ENCODE assay signal across 8 cellular contexts in genomic region chr2:9630001-9630749, GRCh38. TPM values are rescaled to one million over a fixed set of nuclear protein-coding genes. Genes with fewer than 3 reads are reported as not detected.
A peak's percentile ranks its signal among the peaks of the same experiment; 100 is the strongest.
DNase-seq lines count a peak whose midpoint lies in the region; ATAC-seq, FAIRE-seq and TF ChIP-seq lines count a peak whose summit lies in the region.

No MANE protein-coding gene starts in this region.

- H3K36me3 ChIP-seq in endothelial cell of umbilical vein (ENCODE audit: control insufficient read depth in 2 of 2, extremely low read depth in 1 of 2, insufficient read depth in 2 of 2, low read length in 2 of 2): peaks cover 0 to 7% of the 10 kb centered on the region in 2 experiments

- peak overlapping the region; percentile 51 for H3K27ac ChIP-seq in endothelial cell of umbilical vein (ENCODE audit: insufficient read depth, low read depth, low read length)

- no TSS peak for BruUV-seq in endothelial cell of umbilical vein (replicated peaks; lab: Mats Ljungman, UMichigan)

- dilution Hi-C loops in endothelial cell of umbilical vein (cut with MboI; ENCODE audit: extremely low pct_ligation_motif_present, low sequenced_read_pairs): no loop called here

- peaks cover 22% of the 10 kb centered on the region for H3K4me1 ChIP-seq in endothelial cell of umbilical vein (ENCODE audit: control insufficient read depth, extremely low read depth, insufficient read depth, low read length)

- peak; percentile 50 for TF ChIP-seq POLR2A in endothelial cell of umbilical vein (IDR thresholded peaks at IDR 0.05; ENCODE audit: low read depth, low read length)

- peak overlapping the region; percentile 64 to 97 (median 89) for H3K4me3 ChIP-seq in endothelial cell of umbilical vein (replicated peaks in 1 of 3; ENCODE audit: insufficient read depth in 1 of 3, low read depth in 1 of 3, low read length in 3 of 3)

- H4K20me1 ChIP-seq in endothelial cell of umbilical vein (replicated peaks; ENCODE audit: control insufficient read depth, extremely low read depth, insufficient read depth, low read length): peaks cover 21% of the 10 kb centered on the region

- CTCF ChIA-PET in endothelial cell of umbilical vein (lab: Charles Lee): interaction anchor here (0.6 to 2.6 kb wide), 15 partner anchors 10 to 184 kb away, joined by 3 to 25 read pairs (median 3); no protein-coding TSS in a partner anchor

- intact Hi-C loops in endothelial cell of umbilical vein (cut with micrococcal nuclease): loop anchor here (2.0 to 10.0 kb wide), 2 partner anchors 207 to 415 kb away; partner anchors contain the start of genes CPSF3, ITGB1BP1 and KLF11

- TF ChIP-seq CTCF in endothelial cell of umbilical vein (IDR thresholded peaks at IDR 0.05; ENCODE audit: extremely low read depth in 1 of 2, insufficient read depth in 1 of 2, low read depth in 1 of 2, low read length in 2 of 2): no peak

- H2AFZ ChIP-seq in endothelial cell of umbilical vein (ENCODE audit: low read depth, low read length): no peak overlapping the region

- H3K9ac ChIP-seq in endothelial cell of umbilical vein (replicated peaks; ENCODE audit: extremely low read depth, insufficient read depth, low read length): peak overlapping the region; percentile 77

- H3K79me2 ChIP-seq in endothelial cell of umbilical vein (ENCODE audit: control insufficient read depth, insufficient read depth, low read length): peaks cover 51% of the 10 kb centered on the region

- peak; percentile 43 for ATAC-seq in GM19463 (IDR thresholded peaks at IDR 0.05; ENCODE audit: unreplicated experiment)
- peak; percentile 40 for ATAC-seq in HG03571 (IDR thresholded peaks at IDR 0.05; ENCODE audit: unreplicated experiment)

- H3K4me2 ChIP-seq in endothelial cell of umbilical vein (ENCODE audit: insufficient read depth, low read length): peak overlapping the region; percentile 86

- no peaks in the 10 kb centered on the region for H3K27me3 ChIP-seq in endothelial cell of umbilical vein (ENCODE audit: control insufficient read depth in 2 of 2, insufficient read depth in 2 of 2, low read length in 2 of 2)

- H3K9me1 ChIP-seq in endothelial cell of umbilical vein (replicated peaks; ENCODE audit: control insufficient read depth, extremely low read depth, insufficient read depth, low read length): no peaks in the 10 kb centered on the region

- FAIRE-seq in endothelial cell of umbilical vein (lab: Jason Lieb, UNC): peak; percentile 69

- no peaks in the 10 kb centered on the region for H3K9me3 ChIP-seq in endothelial cell of umbilical vein (replicated peaks; ENCODE audit: control insufficient read depth, insufficient read depth, low read length)

- peak; percentile 76 for DNase-seq in CD1c-positive myeloid dendritic cell (ENCODE audit: extremely low spot score)
- DNase-seq in NOMO-1 treated with dmso at 0.1 percent for 144 hours (lab: John Stamatoyannopoulos, UW; ENCODE audit: unreplicated experiment): peak; percentile 51
- DNase-seq in activated CD8-positive, alpha-beta memory T cell treated with anti-CD3 and anti-CD28 coated beads, Interleukin-2, amount 50 U/mL, for 48 hours: peak; percentile 86
- peak; percentile 73 for DNase-seq in endothelial cell of umbilical vein (ENCODE audit: low read depth, low spot score)
- DNase-seq in mucosa of gallbladder (ENCODE audit: low spot score): peak; percentile 61
- DNase-seq in stimulated activated CD8-positive, alpha-beta memory T cell treated with anti-CD3 and anti-CD28 coated beads, Interleukin-4, amount 100 ng/mL, for 24 hours (ENCODE audit: low read depth): peak; percentile 69

- POLR2A ChIA-PET in endothelial cell of umbilical vein (lab: Charles Lee): interaction anchor here (0.5 to 2.1 kb wide), 14 partner anchors 8 to 213 kb away, joined by 3 to 11 read pairs (median 4); partner anchors contain the start of genes ADAM17 and TAF1B

TF ChIP-seq in endothelial cell of umbilical vein, 7 proteins besides CTCF, POLR2A, EP300 and RAD21:
- no peak for TF ChIP-seq GATA2 (IDR thresholded peaks at IDR 0.05; ENCODE audit: insufficient read depth, insufficient read length, low read depth, low read length)

RNA-seq across cellular contexts. Expression of gene YWHAQ, which starts 0.6 kb away (rescaled TPM):
- total RNA-seq in endothelial cell of umbilical vein: 347 and 456 TPM in 2 replicates
- polyA plus RNA-seq in endothelial cell of umbilical vein: 188 and 217 TPM in 2 replicates
- 256 and 260 TPM in 2 replicates for polyA plus RNA-seq in endothelial cell of umbilical vein (2011; cell fraction: cytosol; rRNA removed)
- polyA plus RNA-seq in endothelial cell of umbilical vein (2011; cell fraction: nucleus; rRNA removed): 100.0 and 127 TPM in 2 replicates
- polyA plus RNA-seq in endothelial cell of umbilical vein (2012): 374 and 512 TPM in 2 replicates
- polyA minus RNA-seq in endothelial cell of umbilical vein: 197 and 225 TPM in 2 replicates
- 225 TPM for polyA minus RNA-seq in endothelial cell of umbilical vein (2011; cell fraction: cytosol; rRNA and poly(A)+ RNA removed)
- polyA minus RNA-seq in endothelial cell of umbilical vein (2011; cell fraction: nucleus; rRNA and poly(A)+ RNA removed): 75.0 and 81.4 TPM in 2 replicates
- 250 TPM for total RNA-seq in mucosa of gallbladder

Comparison
In these comparisons a context has a peak if more than half of its experiments do, and no peak if none do; other contexts are left out.
1. Peak in every context shown above with its lines: DNase-seq, ATAC-seq, H3K4me3 ChIP-seq and H3K27ac ChIP-seq.